ENCODE assay signal across 1 cellular context in the genomic region with DNA sequence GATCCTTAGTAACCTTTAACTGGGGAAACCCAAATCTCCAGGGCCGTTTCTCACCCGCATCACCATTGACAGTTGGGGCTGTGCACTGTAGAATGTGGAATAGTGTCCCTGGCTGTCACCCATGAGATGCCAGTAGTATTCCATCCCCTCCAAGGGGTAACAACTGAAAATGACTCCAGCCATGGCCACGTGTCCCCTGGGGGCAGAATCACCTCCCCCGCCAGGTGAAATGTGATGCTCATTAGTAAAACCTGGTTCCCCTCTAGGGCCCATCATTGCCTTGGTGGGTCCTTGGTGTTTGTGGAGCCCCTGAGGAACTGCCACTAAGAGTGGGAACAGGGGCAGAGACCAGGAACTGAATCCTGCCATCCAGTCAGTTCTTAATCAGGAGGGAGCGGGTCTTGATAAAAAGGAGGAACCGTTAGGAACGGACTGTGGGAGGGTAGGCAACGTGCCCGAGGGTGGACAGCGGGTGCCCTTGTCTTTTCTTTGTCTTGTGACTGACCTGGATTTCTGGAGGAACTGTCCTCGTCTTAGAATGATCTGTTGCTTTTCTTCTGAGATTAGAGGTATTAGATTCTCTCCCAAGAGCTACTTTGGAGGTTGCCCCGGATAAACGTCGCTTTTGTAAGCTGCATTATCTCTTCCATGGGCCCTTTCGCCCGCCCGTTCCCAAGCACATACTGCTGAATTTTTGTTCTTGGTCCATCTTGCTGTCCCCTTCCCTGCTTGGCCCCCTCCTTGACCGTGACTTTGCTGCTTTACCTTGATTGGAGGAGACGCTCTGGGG.
TF ChIP-seq lines count a peak whose summit lies in the region.

No MANE protein-coding gene starts in this region.

TF ChIP-seq in A549, 52 proteins besides CTCF, POLR2A, EP300 and RAD21 (continued from another document):
- TF ChIP-seq SREBF2 (IDR thresholded peaks at IDR 0.05) (no peak), MAZ (IDR thresholded peaks at IDR 0.05; ENCODE audit: borderline replicate concordance, low read depth, low read length) (no peak), NFE2L2 (conservative IDR thresholded peaks at IDR 0.05; ENCODE audit: low read length) (no peak)
- TF ChIP-seq, protein P1, sequence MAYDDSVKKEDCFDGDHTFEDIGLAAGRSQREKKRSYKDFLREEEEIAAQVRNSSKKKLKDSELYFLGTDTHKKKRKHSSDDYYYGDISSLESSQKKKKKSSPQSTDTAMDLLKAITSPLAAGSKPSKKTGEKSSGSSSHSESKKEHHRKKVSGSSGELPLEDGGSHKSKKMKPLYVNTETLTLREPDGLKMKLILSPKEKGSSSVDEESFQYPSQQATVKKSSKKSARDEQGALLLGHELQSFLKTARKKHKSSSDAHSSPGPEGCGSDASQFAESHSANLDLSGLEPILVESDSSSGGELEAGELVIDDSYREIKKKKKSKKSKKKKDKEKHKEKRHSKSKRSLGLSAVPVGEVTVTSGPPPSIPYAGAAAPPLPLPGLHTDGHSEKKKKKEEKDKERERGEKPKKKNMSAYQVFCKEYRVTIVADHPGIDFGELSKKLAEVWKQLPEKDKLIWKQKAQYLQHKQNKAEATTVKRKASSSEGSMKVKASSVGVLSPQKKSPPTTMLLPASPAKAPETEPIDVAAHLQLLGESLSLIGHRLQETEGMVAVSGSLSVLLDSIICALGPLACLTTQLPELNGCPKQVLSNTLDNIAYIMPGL (CRISPR knock-in tag; IDR thresholded peaks at IDR 0.05; ENCODE audit: borderline replicate concordance), result no peak
